In genomic region chrX:113741744-113742143, GRCh38 we compare ENCODE assay signal across 10 cellular contexts.
DNase-seq lines count a peak whose midpoint lies in the region; ATAC-seq and TF ChIP-seq lines count a peak whose summit lies in the region.
"Had no signal": no experiment of that assay in that cellular context is flagged by ENCODE, and none has a peak within 500 bp of the region (broad histone marks: within the 10 kb centered on the region; RNA-seq: fewer than 3 reads in every experiment).

No MANE protein-coding gene starts in this region.

- no peak overlapping the region for H3K4me2 ChIP-seq in SK-N-SH

- no peak for ATAC-seq in HG03521 (IDR thresholded peaks at IDR 0.05; ENCODE audit: unreplicated experiment)
- ATAC-seq in activated naive CD8-positive, alpha-beta T cell treated with anti-CD3 and anti-CD28 coated beads, Interleukin-2, amount 50 U/mL, for 24 hours: no peak

- TF ChIP-seq RAD21 in SK-N-SH (IDR thresholded peaks at IDR 0.05; ENCODE audit: low read length): peak; percentile 67

- H3K27me3 ChIP-seq in SK-N-SH (ENCODE audit: insufficient read depth): no peaks in the 10 kb centered on the region

- H3K27ac Mint-ChIP-seq in activated naive CD8-positive, alpha-beta T cell treated with anti-CD3 and anti-CD28 coated beads, Interleukin-2, amount 50 U/mL, for 24 hours: no peak overlapping the region

- no peaks in the 10 kb centered on the region for H3K4me1 ChIP-seq in SK-N-SH (ENCODE audit: control insufficient read depth in 1 of 2, insufficient read depth in 2 of 2, low read depth in 1 of 2, low read length in 1 of 2)

- POLR2A ChIA-PET in SK-N-SH (lab: Yijun Ruan, JAX): no interaction called here
- POLR2A ChIA-PET in GM10248 (lab: Yijun Ruan, JAX): no interaction called here

- WGBS in SK-N-SH (ENCODE audit: low lambda C conversion rate): 3% methylated on average over 2 of the region's 2 CpGs

- H4K20me1 ChIP-seq in SK-N-SH (ENCODE audit: insufficient read depth): no peaks in the 10 kb centered on the region

- H3K4me3 Mint-ChIP-seq in activated naive CD8-positive, alpha-beta T cell treated with anti-CD3 and anti-CD28 coated beads, Interleukin-2, amount 50 U/mL, for 24 hours: no peak overlapping the region

- no peaks in the 10 kb centered on the region for H3K79me2 ChIP-seq in SK-N-SH (ENCODE audit: insufficient read depth)

- no peaks in the 10 kb centered on the region for H3K27me3 Mint-ChIP-seq in activated naive CD8-positive, alpha-beta T cell treated with anti-CD3 and anti-CD28 coated beads, Interleukin-2, amount 50 U/mL, for 24 hours

- H3K9me3 ChIP-seq in SK-N-SH: no peaks in the 10 kb centered on the region

- no peaks in the 10 kb centered on the region for H3K9me2 ChIP-seq in SK-N-SH

- no peaks in the 10 kb centered on the region for H3F3A ChIP-seq in SK-N-SH (replicated peaks; ENCODE audit: insufficient read depth)

- no peaks in the 10 kb centered on the region for H3K36me3 Mint-ChIP-seq in activated naive CD8-positive, alpha-beta T cell treated with anti-CD3 and anti-CD28 coated beads, Interleukin-2, amount 50 U/mL, for 24 hours (ENCODE audit: low read depth)

- no peaks in the 10 kb centered on the region for H3K9me3 Mint-ChIP-seq in activated naive CD8-positive, alpha-beta T cell treated with anti-CD3 and anti-CD28 coated beads, Interleukin-2, amount 50 U/mL, for 24 hours

- no peak overlapping the region for H2AFZ ChIP-seq in SK-N-SH (ENCODE audit: low read depth)

- no peak for TF ChIP-seq EP300 in SK-N-SH (IDR thresholded peaks at IDR 0.05; ENCODE audit: borderline replicate concordance in 1 of 2, low read depth in 1 of 2, low read length in 1 of 2)

- DNase-seq in EL (peak; percentile 1), HPDE6-E6E7 (ENCODE audit: extremely low spot score) (peak; percentile 1), SK-N-SH (peak; percentile 15), islet precursor cell (peak; percentile 66), NCI-H187 (lab: John Stamatoyannopoulos, UW) (no peak), GM10248 (ENCODE audit: extremely low spot score) (no peak)
- DNase-seq in activated naive CD8-positive, alpha-beta T cell treated with anti-CD3 and anti-CD28 coated beads, Interleukin-2, amount 50 U/mL, for 24 hours: no peak
- DNase-seq: NCI-H526 treated with DMSO at 0.1 percent for 48 hours had no signal

- H3K4me1 Mint-ChIP-seq in activated naive CD8-positive, alpha-beta T cell treated with anti-CD3 and anti-CD28 coated beads, Interleukin-2, amount 50 U/mL, for 24 hours: peaks cover 4% of the 10 kb centered on the region

- H3K4me3 ChIP-seq in SK-N-SH (ENCODE audit: low read depth in 2 of 2, low read length in 1 of 2): no peak overlapping the region
- H3K4me3 ChIP-seq: coronary artery had no signal

- peak; percentile 47 for TF ChIP-seq CTCF in SK-N-SH (IDR thresholded peaks at IDR 0.05)
- no peak for TF ChIP-seq CTCF in GM10248 (IDR thresholded peaks at IDR 0.05; ENCODE audit: control extremely low read depth, extremely low read depth, low read depth, missing control alignments)

- H3K36me3 ChIP-seq in SK-N-SH (replicated peaks in 1 of 2; ENCODE audit: control insufficient read depth in 1 of 2, insufficient read depth in 2 of 2, low read length in 1 of 2): no peaks in the 10 kb centered on the region

- H3K27ac ChIP-seq in SK-N-SH (ENCODE audit: low read depth in 2 of 2, low read length in 1 of 2): no peak overlapping the region
- H3K27ac ChIP-seq: coronary artery had no signal

- no peak overlapping the region for H3K9ac ChIP-seq in SK-N-SH

- CTCF ChIA-PET in SK-N-SH (lab: Yijun Ruan, JAX): interaction anchor here (0.7 to 2.0 kb wide), 3 partner anchors 18 to 868 kb away, joined by 3 to 5 read pairs (median 4); no protein-coding TSS in a partner anchor
- CTCF ChIA-PET in GM10248 (lab: Yijun Ruan, JAX): no interaction called here

TF ChIP-seq in SK-N-SH, 30 proteins besides CTCF, POLR2A, EP300 and RAD21:
- peak; percentile 49 for TF ChIP-seq SMC3 (IDR thresholded peaks at IDR 0.05; ENCODE audit: low read depth, low read length)
- TF ChIP-seq IRF3 (IDR thresholded peaks at IDR 0.05; ENCODE audit: low read depth, low read length): no peak
- no peak for TF ChIP-seq SIN3A (IDR thresholded peaks at IDR 0.05; ENCODE audit: borderline replicate concordance, low read depth, low read length)

Comparison
In these comparisons a context has a peak if more than half of its experiments do, and no peak if none do; other contexts are left out.
1. DNase-seq: peak in EL (single experiment), HPDE6-E6E7 (single experiment), SK-N-SH (single experiment) and islet precursor cell (single experiment); none in NCI-H187 (0 of 2), GM10248 (single experiment) and activated naive CD8-positive, alpha-beta T cell treated with anti-CD3 and anti-CD28 coated beads, Interleukin-2, amount 50 U/mL, for 24 hours (single experiment).